Comparison of ENCODE assay signal across 14 cellular contexts in genomic region chr21:17900281-17900989, GRCh38.
A peak's percentile ranks its signal among the peaks of the same experiment; 100 is the strongest.
DNase-seq lines count a peak whose midpoint lies in the region; ATAC-seq and TF ChIP-seq lines count a peak whose summit lies in the region.
"Had no signal": no experiment of that assay in that cellular context is flagged by ENCODE, and none has a peak within 500 bp of the region (broad histone marks: within the 10 kb centered on the region; RNA-seq: fewer than 3 reads in every experiment).

No MANE protein-coding gene starts in this region.

- no peak overlapping the region for H3K27ac ChIP-seq in iPS-20b (ENCODE audit: low read length)
- H3K27ac ChIP-seq: tibial artery had no signal

- H3K4me3 ChIP-seq in GM12864 (ENCODE audit: low read depth, low read length) (no peak overlapping the region), iPS-20b (ENCODE audit: low read length) (no peak overlapping the region)
- H3K4me3 ChIP-seq: MG63, tibial artery had no signal

- H3K9ac ChIP-seq in iPS-20b (ENCODE audit: low read depth, low read length) = peak overlapping the region; percentile 29; the same call in 1 of the 2 replicates

- TF ChIP-seq CTCF in GM12864 (IDR thresholded peaks at IDR 0.05; ENCODE audit: low read depth, low read length, missing control alignments) = peak; percentile 18

- peaks cover 21% of the 10 kb centered on the region for H3K4me1 ChIP-seq in iPS-20b (ENCODE audit: insufficient read depth, low read length)

- H3K9me3 ChIP-seq in iPS-20b (ENCODE audit: insufficient read depth, low read depth, low read length) = no peaks in the 10 kb centered on the region; the same call in 1 of the 2 replicates
- H3K9me3 ChIP-seq: tibial artery had no signal

- H3K27me3 ChIP-seq in iPS-20b (ENCODE audit: insufficient read depth, low read length) = no peaks in the 10 kb centered on the region
- H3K27me3 ChIP-seq: MG63, tibial artery had no signal

- intact Hi-C loops in left colon (cut with DNase I, micrococcal nuclease) = loop anchor here (5.0 to 10.0 kb wide), 2 partner anchors 223 to 226 kb away; no protein-coding TSS in a partner anchor

- DNase-seq in DMS 273 (lab: John Stamatoyannopoulos, UW; ENCODE audit: unreplicated experiment) (peak; percentile 14), DMS 273 treated with DMSO at 0.1 percent for 48 hours (lab: John Stamatoyannopoulos, UW) (no peak), GM12864 (ENCODE audit: low read depth) (no peak), OCI-M1 (lab: John Stamatoyannopoulos, UW) (peak; percentile 66), left colon (no peak)
- DNase-seq in activated CD4-positive, CD25-positive, alpha-beta regulatory T cell (lab: John Stamatoyannopoulos, UW) = no peak
- DNase-seq: 8988T; activated CD8-positive, alpha-beta memory T cell treated with anti-CD3 and anti-CD28 coated beads for 24 hours; activated naive CD8-positive, alpha-beta T cell treated with anti-CD3 and anti-CD28 coated beads, Interleukin-2, amount 50 U/mL, for 24 hours; MG63; NK-92 treated with Interleukin-12 subunit alpha and Interleukin-12 subunit beta, amount 100 ng/mL, for 24 hours; tibial artery had no signal

- H3K36me3 ChIP-seq in iPS-20b (ENCODE audit: insufficient read depth, low read depth, low read length) = no peaks in the 10 kb centered on the region
- H3K36me3 ChIP-seq: MG63, tibial artery had no signal

- ATAC-seq in left colon = no peak
- no peak for ATAC-seq in GM18517 (IDR thresholded peaks at IDR 0.05; ENCODE audit: unreplicated experiment)
- ATAC-seq: activated naive CD8-positive, alpha-beta T cell treated with anti-CD3 and anti-CD28 coated beads, Interleukin-2, amount 50 U/mL, for 24 hours had no signal

Comparison
In these comparisons a context has a peak if more than half of its experiments do, and no peak if none do; other contexts are left out.
1. DNase-seq: peak in DMS 273 (single experiment) and OCI-M1 (single experiment); none in DMS 273 treated with DMSO at 0.1 percent for 48 hours (single experiment), GM12864 (single experiment), activated CD4-positive, CD25-positive, alpha-beta regulatory T cell (0 of 4) and left colon (0 of 2).